Comparison of ENCODE assay signal across 15 cellular contexts in the genomic region with DNA sequence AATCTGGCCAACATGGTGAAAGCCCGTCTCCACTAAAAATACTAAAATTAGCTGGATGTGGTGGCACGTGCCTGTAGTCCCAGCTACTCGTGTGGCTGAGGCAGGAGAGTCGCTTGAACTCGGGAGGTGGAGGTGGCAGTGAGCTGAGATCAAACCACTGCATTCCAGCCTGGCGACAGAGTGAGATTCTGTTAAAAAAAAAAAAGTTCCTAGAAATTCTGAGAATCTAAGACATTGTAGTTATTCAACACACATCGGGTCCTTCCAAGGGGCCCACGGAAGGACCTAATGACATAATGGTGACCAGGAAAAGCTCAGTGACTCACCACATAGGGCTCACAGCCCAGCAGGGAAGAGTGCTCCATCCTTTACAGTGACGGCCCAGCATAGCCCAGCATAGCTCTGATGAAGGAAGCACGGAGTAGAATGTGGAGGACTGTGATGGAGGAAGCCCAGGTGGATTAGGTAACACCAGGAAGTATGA. TPM values are rescaled to one million over a fixed set of nuclear protein-coding genes. Genes with fewer than 3 reads are reported as not detected.
"Had no signal": no experiment of that assay in that cellular context is flagged by ENCODE, and none has a peak within 500 bp of the region (broad histone marks: within the 10 kb centered on the region; RNA-seq: fewer than 3 reads in every experiment).

No MANE protein-coding gene starts in this region.

RNA-seq across cellular contexts. Expression of a gene that starts 22.7 kb away (rescaled TPM):
- total RNA-seq: activated CD4-positive, alpha-beta memory T cell treated with anti-CD3 and anti-CD28 coated beads, Interleukin-2, amount 10 ng/mL, durations not matched to agents 7 days and 5 days; activated CD4-positive, alpha-beta T cell treated with anti-CD3 and anti-CD28 coated beads, Interleukin-2, amount 10 ng/mL, durations not matched to agents 24 days and 14 days; activated naive CD4-positive, alpha-beta T cell treated with anti-CD3 and anti-CD28 coated beads for 36 hours; activated naive CD8-positive, alpha-beta T cell treated with anti-CD3 and anti-CD28 coated beads, Interleukin-2, amount 10 ng/mL, durations not matched to agents 7 days and 5 days; activated T-cell treated with anti-CD3 and anti-CD28 coated beads, Interleukin-2, amount 50 U/mL, for 72 hours; cardiac muscle cell; cerebellum; epithelial cell of proximal tubule; left ventricle myocardium superior; myocyte; pulmonary artery endothelial cell; right cardiac atrium; thyroid gland; urinary bladder had no signal
- polyA plus RNA-seq: cardiac muscle cell, immature natural killer cell, right cardiac atrium had no signal

RNA-seq across cellular contexts. Expression of a gene that starts 54.5 kb away (rescaled TPM):
- total RNA-seq: activated CD4-positive, alpha-beta memory T cell treated with anti-CD3 and anti-CD28 coated beads, Interleukin-2, amount 10 ng/mL, durations not matched to agents 7 days and 5 days; activated CD4-positive, alpha-beta T cell treated with anti-CD3 and anti-CD28 coated beads, Interleukin-2, amount 10 ng/mL, durations not matched to agents 24 days and 14 days; activated naive CD4-positive, alpha-beta T cell treated with anti-CD3 and anti-CD28 coated beads for 36 hours; activated T-cell treated with anti-CD3 and anti-CD28 coated beads, Interleukin-2, amount 50 U/mL, for 72 hours; cerebellum; epithelial cell of proximal tubule; left ventricle myocardium superior; myocyte; pulmonary artery endothelial cell; right cardiac atrium; thyroid gland; urinary bladder had no signal
- polyA plus RNA-seq: cardiac muscle cell, right cardiac atrium had no signal
